ENCODE assay signal across 1 cellular context in the genomic region with DNA sequence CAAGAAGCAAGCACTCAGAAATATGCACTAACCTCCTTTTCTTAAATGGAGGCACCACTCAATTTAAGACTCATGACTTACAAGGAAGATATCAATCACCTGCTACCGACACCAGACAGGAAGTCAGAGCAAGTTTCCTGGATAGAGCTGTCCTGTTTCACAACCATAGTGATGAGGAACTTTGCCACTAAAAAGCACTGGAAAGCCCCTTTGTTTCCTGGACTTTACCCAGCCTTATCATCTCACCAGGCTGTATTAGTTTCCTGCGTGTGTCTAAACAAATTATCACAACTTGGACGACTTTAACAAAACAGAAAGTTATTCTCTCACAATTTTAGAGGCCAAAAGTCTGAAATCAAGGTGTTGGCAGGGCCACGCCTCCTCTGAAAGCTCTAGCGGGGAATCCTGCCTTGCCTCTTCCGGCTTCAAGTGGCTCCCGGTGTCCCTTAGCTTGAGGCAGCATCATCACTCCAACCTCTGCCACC.
TF ChIP-seq lines count a peak whose summit lies in the region.

No MANE protein-coding gene starts in this region.

TF ChIP-seq in K562, 482 proteins besides CTCF, POLR2A, EP300 and RAD21 (continued from another document and continues in another):
- TF ChIP-seq, protein P1, sequence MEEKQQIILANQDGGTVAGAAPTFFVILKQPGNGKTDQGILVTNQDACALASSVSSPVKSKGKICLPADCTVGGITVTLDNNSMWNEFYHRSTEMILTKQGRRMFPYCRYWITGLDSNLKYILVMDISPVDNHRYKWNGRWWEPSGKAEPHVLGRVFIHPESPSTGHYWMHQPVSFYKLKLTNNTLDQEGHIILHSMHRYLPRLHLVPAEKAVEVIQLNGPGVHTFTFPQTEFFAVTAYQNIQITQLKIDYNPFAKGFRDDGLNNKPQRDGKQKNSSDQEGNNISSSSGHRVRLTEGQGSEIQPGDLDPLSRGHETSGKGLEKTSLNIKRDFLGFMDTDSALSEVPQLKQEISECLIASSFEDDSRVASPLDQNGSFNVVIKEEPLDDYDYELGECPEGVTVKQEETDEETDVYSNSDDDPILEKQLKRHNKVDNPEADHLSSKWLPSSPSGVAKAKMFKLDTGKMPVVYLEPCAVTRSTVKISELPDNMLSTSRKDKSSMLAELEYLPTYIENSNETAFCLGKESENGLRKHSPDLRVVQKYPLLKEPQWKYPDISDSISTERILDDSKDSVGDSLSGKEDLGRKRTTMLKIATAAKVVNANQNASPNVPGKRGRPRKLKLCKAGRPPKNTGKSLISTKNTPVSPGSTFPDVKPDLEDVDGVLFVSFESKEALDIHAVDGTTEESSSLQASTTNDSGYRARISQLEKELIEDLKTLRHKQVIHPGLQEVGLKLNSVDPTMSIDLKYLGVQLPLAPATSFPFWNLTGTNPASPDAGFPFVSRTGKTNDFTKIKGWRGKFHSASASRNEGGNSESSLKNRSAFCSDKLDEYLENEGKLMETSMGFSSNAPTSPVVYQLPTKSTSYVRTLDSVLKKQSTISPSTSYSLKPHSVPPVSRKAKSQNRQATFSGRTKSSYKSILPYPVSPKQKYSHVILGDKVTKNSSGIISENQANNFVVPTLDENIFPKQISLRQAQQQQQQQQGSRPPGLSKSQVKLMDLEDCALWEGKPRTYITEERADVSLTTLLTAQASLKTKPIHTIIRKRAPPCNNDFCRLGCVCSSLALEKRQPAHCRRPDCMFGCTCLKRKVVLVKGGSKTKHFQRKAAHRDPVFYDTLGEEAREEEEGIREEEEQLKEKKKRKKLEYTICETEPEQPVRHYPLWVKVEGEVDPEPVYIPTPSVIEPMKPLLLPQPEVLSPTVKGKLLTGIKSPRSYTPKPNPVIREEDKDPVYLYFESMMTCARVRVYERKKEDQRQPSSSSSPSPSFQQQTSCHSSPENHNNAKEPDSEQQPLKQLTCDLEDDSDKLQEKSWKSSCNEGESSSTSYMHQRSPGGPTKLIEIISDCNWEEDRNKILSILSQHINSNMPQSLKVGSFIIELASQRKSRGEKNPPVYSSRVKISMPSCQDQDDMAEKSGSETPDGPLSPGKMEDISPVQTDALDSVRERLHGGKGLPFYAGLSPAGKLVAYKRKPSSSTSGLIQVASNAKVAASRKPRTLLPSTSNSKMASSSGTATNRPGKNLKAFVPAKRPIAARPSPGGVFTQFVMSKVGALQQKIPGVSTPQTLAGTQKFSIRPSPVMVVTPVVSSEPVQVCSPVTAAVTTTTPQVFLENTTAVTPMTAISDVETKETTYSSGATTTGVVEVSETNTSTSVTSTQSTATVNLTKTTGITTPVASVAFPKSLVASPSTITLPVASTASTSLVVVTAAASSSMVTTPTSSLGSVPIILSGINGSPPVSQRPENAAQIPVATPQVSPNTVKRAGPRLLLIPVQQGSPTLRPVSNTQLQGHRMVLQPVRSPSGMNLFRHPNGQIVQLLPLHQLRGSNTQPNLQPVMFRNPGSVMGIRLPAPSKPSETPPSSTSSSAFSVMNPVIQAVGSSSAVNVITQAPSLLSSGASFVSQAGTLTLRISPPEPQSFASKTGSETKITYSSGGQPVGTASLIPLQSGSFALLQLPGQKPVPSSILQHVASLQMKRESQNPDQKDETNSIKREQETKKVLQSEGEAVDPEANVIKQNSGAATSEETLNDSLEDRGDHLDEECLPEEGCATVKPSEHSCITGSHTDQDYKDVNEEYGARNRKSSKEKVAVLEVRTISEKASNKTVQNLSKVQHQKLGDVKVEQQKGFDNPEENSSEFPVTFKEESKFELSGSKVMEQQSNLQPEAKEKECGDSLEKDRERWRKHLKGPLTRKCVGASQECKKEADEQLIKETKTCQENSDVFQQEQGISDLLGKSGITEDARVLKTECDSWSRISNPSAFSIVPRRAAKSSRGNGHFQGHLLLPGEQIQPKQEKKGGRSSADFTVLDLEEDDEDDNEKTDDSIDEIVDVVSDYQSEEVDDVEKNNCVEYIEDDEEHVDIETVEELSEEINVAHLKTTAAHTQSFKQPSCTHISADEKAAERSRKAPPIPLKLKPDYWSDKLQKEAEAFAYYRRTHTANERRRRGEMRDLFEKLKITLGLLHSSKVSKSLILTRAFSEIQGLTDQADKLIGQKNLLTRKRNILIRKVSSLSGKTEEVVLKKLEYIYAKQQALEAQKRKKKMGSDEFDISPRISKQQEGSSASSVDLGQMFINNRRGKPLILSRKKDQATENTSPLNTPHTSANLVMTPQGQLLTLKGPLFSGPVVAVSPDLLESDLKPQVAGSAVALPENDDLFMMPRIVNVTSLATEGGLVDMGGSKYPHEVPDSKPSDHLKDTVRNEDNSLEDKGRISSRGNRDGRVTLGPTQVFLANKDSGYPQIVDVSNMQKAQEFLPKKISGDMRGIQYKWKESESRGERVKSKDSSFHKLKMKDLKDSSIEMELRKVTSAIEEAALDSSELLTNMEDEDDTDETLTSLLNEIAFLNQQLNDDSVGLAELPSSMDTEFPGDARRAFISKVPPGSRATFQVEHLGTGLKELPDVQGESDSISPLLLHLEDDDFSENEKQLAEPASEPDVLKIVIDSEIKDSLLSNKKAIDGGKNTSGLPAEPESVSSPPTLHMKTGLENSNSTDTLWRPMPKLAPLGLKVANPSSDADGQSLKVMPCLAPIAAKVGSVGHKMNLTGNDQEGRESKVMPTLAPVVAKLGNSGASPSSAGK (IDR thresholded peaks at IDR 0.05): peak; percentile 18; the same call in 1 of the 2 replicates
- TF ChIP-seq, protein P2, sequence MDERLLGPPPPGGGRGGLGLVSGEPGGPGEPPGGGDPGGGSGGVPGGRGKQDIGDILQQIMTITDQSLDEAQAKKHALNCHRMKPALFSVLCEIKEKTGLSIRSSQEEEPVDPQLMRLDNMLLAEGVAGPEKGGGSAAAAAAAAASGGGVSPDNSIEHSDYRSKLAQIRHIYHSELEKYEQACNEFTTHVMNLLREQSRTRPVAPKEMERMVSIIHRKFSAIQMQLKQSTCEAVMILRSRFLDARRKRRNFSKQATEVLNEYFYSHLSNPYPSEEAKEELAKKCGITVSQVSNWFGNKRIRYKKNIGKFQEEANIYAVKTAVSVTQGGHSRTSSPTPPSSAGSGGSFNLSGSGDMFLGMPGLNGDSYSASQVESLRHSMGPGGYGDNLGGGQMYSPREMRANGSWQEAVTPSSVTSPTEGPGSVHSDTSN (CRISPR knock-in tag; IDR thresholded peaks at IDR 0.05; ENCODE audit: low read depth): no peak; the same call in 1 of the 2 replicates
- TF ChIP-seq, protein P2 (tag; conservative IDR thresholded peaks at IDR 0.05; ENCODE audit: low read depth): peak; percentile 94
- TF ChIP-seq PYGO2 (tag; IDR thresholded peaks at IDR 0.05): peak; percentile 47; the same call in 1 of the 2 replicates
- TF ChIP-seq ETV6 (IDR thresholded peaks at IDR 0.05; ENCODE audit: borderline replicate concordance in 1 of 2, low read depth in 2 of 2, low read length in 1 of 2): peak; percentile 86 to 94; a peak in 3 of 4 replicates
- no peak for TF ChIP-seq ETV6 (CRISPR knock-in tag; IDR thresholded peaks at IDR 0.05; ENCODE audit: borderline replicate concordance)
- TF ChIP-seq NR2C2 (CRISPR knock-in tag; IDR thresholded peaks at IDR 0.05): no peak
- TF ChIP-seq NR2C2 (tag; IDR thresholded peaks at IDR 0.05): peak; percentile 61; the same call in 1 of the 2 replicates
- no peak for TF ChIP-seq HDGF (IDR thresholded peaks at IDR 0.05)
- peak; percentile 32; the same call in 1 of the 2 replicates for TF ChIP-seq ZNF239 (CRISPR knock-in tag; IDR thresholded peaks at IDR 0.05)
- no peak for TF ChIP-seq KDM1A (IDR thresholded peaks at IDR 0.05)
- peak; percentile 81 for TF ChIP-seq GABPA (tag; conservative IDR thresholded peaks at IDR 0.05; ENCODE audit: low read depth)
- TF ChIP-seq CEBPB (tag; IDR thresholded peaks at IDR 0.05): peak; percentile 88
- no peak for TF ChIP-seq TOE1 (IDR thresholded peaks at IDR 0.05; ENCODE audit: borderline replicate concordance)
- TF ChIP-seq TOE1 (CRISPR knock-in tag; IDR thresholded peaks at IDR 0.05; ENCODE audit: borderline replicate concordance, low read depth): no peak
- peak; percentile 81 for TF ChIP-seq BACH1 (tag; IDR thresholded peaks at IDR 0.05)
- TF ChIP-seq GATA2 (CRISPR knock-in tag; IDR thresholded peaks at IDR 0.05): peak; percentile 47; the same call in 1 of the 2 replicates
- peak; percentile 56; the same call in 1 of the 2 replicates for TF ChIP-seq ZKSCAN8 (CRISPR knock-in tag; IDR thresholded peaks at IDR 0.05)
- peak in 1 of 2 experiments; percentile 4; a peak in 2 of 4 replicates for TF ChIP-seq TRIM24 (IDR thresholded peaks at IDR 0.05)
- TF ChIP-seq, protein P3, sequence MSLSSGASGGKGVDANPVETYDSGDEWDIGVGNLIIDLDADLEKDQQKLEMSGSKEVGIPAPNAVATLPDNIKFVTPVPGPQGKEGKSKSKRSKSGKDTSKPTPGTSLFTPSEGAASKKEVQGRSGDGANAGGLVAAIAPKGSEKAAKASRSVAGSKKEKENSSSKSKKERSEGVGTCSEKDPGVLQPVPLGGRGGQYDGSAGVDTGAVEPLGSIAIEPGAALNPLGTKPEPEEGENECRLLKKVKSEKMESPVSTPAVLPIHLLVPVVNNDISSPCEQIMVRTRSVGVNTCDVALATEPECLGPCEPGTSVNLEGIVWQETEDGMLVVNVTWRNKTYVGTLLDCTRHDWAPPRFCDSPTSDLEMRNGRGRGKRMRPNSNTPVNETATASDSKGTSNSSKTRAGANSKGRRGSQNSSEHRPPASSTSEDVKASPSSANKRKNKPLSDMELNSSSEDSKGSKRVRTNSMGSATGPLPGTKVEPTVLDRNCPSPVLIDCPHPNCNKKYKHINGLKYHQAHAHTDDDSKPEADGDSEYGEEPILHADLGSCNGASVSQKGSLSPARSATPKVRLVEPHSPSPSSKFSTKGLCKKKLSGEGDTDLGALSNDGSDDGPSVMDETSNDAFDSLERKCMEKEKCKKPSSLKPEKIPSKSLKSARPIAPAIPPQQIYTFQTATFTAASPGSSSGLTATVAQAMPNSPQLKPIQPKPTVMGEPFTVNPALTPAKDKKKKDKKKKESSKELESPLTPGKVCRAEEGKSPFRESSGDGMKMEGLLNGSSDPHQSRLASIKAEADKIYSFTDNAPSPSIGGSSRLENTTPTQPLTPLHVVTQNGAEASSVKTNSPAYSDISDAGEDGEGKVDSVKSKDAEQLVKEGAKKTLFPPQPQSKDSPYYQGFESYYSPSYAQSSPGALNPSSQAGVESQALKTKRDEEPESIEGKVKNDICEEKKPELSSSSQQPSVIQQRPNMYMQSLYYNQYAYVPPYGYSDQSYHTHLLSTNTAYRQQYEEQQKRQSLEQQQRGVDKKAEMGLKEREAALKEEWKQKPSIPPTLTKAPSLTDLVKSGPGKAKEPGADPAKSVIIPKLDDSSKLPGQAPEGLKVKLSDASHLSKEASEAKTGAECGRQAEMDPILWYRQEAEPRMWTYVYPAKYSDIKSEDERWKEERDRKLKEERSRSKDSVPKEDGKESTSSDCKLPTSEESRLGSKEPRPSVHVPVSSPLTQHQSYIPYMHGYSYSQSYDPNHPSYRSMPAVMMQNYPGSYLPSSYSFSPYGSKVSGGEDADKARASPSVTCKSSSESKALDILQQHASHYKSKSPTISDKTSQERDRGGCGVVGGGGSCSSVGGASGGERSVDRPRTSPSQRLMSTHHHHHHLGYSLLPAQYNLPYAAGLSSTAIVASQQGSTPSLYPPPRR (CRISPR knock-in tag; IDR thresholded peaks at IDR 0.05; ENCODE audit: borderline replicate concordance): no peak
- no peak for TF ChIP-seq ILF3 (IDR thresholded peaks at IDR 0.05; ENCODE audit: borderline replicate concordance)
- TF ChIP-seq CBX3 (IDR thresholded peaks at IDR 0.05; ENCODE audit: borderline replicate concordance in 1 of 2, low read length in 2 of 2): peak in 1 of 2 experiments; percentile 71; a peak in 1 of 3 replicates
- peak; percentile 63; the same call in 1 of the 2 replicates for TF ChIP-seq ETV5 (CRISPR knock-in tag; IDR thresholded peaks at IDR 0.05; ENCODE audit: low read depth)
- TF ChIP-seq, protein P4, sequence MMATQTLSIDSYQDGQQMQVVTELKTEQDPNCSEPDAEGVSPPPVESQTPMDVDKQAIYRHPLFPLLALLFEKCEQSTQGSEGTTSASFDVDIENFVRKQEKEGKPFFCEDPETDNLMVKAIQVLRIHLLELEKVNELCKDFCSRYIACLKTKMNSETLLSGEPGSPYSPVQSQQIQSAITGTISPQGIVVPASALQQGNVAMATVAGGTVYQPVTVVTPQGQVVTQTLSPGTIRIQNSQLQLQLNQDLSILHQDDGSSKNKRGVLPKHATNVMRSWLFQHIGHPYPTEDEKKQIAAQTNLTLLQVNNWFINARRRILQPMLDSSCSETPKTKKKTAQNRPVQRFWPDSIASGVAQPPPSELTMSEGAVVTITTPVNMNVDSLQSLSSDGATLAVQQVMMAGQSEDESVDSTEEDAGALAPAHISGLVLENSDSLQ (IDR thresholded peaks at IDR 0.05): peak; percentile 92
- TF ChIP-seq ZNF197 (CRISPR knock-in tag; IDR thresholded peaks at IDR 0.05; ENCODE audit: low read depth): 0 out of 2 replicates have a peak, but pooled peaks have one; percentile 47
- no peak for TF ChIP-seq HNRNPUL1 (IDR thresholded peaks at IDR 0.05; ENCODE audit: low read length)
- TF ChIP-seq JUND (IDR thresholded peaks at IDR 0.05; ENCODE audit: borderline replicate concordance, low read depth, low read length): no peak
- peak; percentile 51; the same call in 1 of the 3 replicates for TF ChIP-seq JUND (tag; IDR thresholded peaks at IDR 0.05; ENCODE audit: borderline replicate concordance, low read depth, low read length)
- TF ChIP-seq HNRNPK (IDR thresholded peaks at IDR 0.05; ENCODE audit: low read depth, low read length, poor library complexity, severe bottlenecking): no peak
- TF ChIP-seq L3MBTL2 (IDR thresholded peaks at IDR 0.05): peak; percentile 48; the same call in 1 of the 2 replicates
- TF ChIP-seq, protein P5, sequence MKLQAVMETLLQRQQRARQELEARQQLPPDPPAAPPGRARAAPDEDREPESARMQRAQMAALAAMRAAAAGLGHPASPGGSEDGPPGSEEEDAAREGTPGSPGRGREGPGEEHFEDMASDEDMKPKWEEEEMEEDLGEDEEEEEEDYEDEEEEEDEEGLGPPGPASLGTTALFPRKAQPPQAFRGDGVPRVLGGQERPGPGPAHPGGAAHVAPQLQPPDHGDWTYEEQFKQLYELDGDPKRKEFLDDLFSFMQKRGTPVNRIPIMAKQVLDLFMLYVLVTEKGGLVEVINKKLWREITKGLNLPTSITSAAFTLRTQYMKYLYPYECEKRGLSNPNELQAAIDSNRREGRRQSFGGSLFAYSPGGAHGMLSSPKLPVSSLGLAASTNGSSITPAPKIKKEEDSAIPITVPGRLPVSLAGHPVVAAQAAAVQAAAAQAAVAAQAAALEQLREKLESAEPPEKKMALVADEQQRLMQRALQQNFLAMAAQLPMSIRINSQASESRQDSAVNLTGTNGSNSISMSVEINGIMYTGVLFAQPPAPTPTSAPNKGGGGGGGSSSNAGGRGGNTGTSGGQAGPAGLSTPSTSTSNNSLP (IDR thresholded peaks at IDR 0.05; ENCODE audit: borderline replicate concordance, low read depth, low read length): no peak
- TF ChIP-seq PRPF4 (IDR thresholded peaks at IDR 0.05; ENCODE audit: insufficient read depth, low read depth, low read length, poor library complexity, severe bottlenecking): no peak
- peak; percentile 24; the same call in 1 of the 2 replicates for TF ChIP-seq KLF6 (CRISPR knock-in tag; IDR thresholded peaks at IDR 0.05; ENCODE audit: borderline replicate concordance)
- peak; percentile 82 for TF ChIP-seq ELF1 (tag; IDR thresholded peaks at IDR 0.05)
- no peak for TF ChIP-seq SAFB (IDR thresholded peaks at IDR 0.05; ENCODE audit: borderline replicate concordance, low read depth, low read length)
- TF ChIP-seq DPF2 (IDR thresholded peaks at IDR 0.05): peak; percentile 52; the same call in 1 of the 2 replicates
- TF ChIP-seq HLTF (IDR thresholded peaks at IDR 0.05): no peak
